1 cellular context compared by ENCODE assay signal in genomic region chr1:235848251-235848650, GRCh38.
TF ChIP-seq lines count a peak whose summit lies in the region.

No MANE protein-coding gene starts in this region.

TF ChIP-seq in GM12878, 131 proteins besides CTCF, POLR2A, EP300 and RAD21:
- 0 out of 2 replicates have a peak, but pooled peaks have one; percentile 23 for TF ChIP-seq ATF7 (IDR thresholded peaks at IDR 0.05; ENCODE audit: low read depth)
